In the genomic region with DNA sequence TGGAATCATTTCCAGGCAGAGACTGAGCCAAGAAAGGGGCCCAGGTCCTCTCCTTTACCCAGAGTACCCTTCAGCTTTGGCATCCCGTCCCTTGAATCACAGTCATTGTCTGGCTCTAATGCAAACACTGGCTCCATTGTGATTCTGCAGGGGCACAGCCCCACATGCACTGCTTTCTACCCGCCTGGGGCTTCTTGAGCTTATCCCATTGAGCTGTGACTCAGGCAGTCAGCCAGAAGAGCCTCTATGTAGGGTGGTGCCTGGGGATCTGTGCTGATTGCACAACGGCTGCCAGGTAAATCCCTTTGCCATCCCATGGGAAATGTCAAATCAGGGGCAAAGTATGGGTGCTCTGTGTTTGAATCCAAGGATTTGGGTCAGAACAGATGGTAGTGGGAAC, we compare ENCODE assay signal across 1 cellular context.
TF ChIP-seq lines count a peak whose summit lies in the region.

No MANE protein-coding gene starts in this region.

TF ChIP-seq in GM23338, 12 proteins besides CTCF, POLR2A, EP300 and RAD21 (continued from another document):
- TF ChIP-seq, protein P1, sequence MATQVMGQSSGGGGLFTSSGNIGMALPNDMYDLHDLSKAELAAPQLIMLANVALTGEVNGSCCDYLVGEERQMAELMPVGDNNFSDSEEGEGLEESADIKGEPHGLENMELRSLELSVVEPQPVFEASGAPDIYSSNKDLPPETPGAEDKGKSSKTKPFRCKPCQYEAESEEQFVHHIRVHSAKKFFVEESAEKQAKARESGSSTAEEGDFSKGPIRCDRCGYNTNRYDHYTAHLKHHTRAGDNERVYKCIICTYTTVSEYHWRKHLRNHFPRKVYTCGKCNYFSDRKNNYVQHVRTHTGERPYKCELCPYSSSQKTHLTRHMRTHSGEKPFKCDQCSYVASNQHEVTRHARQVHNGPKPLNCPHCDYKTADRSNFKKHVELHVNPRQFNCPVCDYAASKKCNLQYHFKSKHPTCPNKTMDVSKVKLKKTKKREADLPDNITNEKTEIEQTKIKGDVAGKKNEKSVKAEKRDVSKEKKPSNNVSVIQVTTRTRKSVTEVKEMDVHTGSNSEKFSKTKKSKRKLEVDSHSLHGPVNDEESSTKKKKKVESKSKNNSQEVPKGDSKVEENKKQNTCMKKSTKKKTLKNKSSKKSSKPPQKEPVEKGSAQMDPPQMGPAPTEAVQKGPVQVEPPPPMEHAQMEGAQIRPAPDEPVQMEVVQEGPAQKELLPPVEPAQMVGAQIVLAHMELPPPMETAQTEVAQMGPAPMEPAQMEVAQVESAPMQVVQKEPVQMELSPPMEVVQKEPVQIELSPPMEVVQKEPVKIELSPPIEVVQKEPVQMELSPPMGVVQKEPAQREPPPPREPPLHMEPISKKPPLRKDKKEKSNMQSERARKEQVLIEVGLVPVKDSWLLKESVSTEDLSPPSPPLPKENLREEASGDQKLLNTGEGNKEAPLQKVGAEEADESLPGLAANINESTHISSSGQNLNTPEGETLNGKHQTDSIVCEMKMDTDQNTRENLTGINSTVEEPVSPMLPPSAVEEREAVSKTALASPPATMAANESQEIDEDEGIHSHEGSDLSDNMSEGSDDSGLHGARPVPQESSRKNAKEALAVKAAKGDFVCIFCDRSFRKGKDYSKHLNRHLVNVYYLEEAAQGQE (IDR thresholded peaks at IDR 0.05; ENCODE audit: unreplicated experiment): no peak
- TF ChIP-seq, protein P2, sequence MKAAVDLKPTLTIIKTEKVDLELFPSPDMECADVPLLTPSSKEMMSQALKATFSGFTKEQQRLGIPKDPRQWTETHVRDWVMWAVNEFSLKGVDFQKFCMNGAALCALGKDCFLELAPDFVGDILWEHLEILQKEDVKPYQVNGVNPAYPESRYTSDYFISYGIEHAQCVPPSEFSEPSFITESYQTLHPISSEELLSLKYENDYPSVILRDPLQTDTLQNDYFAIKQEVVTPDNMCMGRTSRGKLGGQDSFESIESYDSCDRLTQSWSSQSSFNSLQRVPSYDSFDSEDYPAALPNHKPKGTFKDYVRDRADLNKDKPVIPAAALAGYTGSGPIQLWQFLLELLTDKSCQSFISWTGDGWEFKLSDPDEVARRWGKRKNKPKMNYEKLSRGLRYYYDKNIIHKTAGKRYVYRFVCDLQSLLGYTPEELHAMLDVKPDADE (IDR thresholded peaks at IDR 0.05): no peak
- no peak for TF ChIP-seq ZNF114 (CRISPR knock-in tag; IDR thresholded peaks at IDR 0.05)
- no peak for TF ChIP-seq EZH2 (IDR thresholded peaks at IDR 0.05; ENCODE audit: low read depth, unreplicated experiment)
- no peak for TF ChIP-seq JUNB (IDR thresholded peaks at IDR 0.05; ENCODE audit: unreplicated experiment)
